In genomic region chr6:125182237-125183018, GRCh38 we compare ENCODE assay signal across 1 cellular context.
TF ChIP-seq lines count a peak whose summit lies in the region.

No MANE protein-coding gene starts in this region.

TF ChIP-seq in HepG2, 621 proteins besides CTCF, POLR2A, EP300 and RAD21:
- TF ChIP-seq, protein P1, sequence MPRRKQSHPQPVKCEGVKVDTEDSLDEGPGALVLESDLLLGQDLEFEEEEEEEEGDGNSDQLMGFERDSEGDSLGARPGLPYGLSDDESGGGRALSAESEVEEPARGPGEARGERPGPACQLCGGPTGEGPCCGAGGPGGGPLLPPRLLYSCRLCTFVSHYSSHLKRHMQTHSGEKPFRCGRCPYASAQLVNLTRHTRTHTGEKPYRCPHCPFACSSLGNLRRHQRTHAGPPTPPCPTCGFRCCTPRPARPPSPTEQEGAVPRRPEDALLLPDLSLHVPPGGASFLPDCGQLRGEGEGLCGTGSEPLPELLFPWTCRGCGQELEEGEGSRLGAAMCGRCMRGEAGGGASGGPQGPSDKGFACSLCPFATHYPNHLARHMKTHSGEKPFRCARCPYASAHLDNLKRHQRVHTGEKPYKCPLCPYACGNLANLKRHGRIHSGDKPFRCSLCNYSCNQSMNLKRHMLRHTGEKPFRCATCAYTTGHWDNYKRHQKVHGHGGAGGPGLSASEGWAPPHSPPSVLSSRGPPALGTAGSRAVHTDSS (CRISPR knock-in tag; conservative IDR thresholded peaks at IDR 0.05) = no peak
- TF ChIP-seq TBX3 (IDR thresholded peaks at IDR 0.05; ENCODE audit: borderline replicate concordance) (no peak), MED13 (CRISPR knock-in tag; IDR thresholded peaks at IDR 0.05) (no peak), GFI1 (CRISPR knock-in tag; IDR thresholded peaks at IDR 0.05; ENCODE audit: borderline replicate concordance) (no peak), MXD3 (CRISPR knock-in tag; IDR thresholded peaks at IDR 0.05) (no peak), ZNF724P (CRISPR knock-in tag; IDR thresholded peaks at IDR 0.05; ENCODE audit: borderline replicate concordance) (no peak), TEAD2 (CRISPR knock-in tag; IDR thresholded peaks at IDR 0.05) (no peak), RCOR2 (CRISPR knock-in tag; IDR thresholded peaks at IDR 0.05) (no peak), THAP7 (CRISPR knock-in tag; IDR thresholded peaks at IDR 0.05) (no peak), ZNF318 (CRISPR knock-in tag; IDR thresholded peaks at IDR 0.05) (no peak)
TF ChIP-seq in HepG2: peak in this region for 0.
